ENCODE assay signal across 15 cellular contexts in the genomic region with DNA sequence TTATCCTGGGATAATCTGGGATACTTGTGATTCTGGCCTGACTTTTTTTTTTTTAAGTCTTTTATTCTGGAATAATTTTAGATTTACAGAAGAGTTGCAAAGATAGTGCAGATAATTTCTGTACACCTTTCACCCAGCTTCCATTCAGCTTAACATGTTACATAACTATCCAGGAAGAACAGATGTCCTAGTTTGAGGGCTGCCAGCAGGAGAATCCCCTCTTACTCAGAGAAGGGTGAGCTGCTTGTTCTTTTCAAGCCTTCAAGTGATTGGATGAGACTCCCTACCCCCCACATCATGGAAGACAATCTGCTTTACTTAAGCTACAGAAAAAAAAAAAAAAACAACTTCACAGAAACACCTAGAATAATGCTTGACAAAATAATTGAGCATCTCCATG.
DNase-seq lines count a peak whose midpoint lies in the region; ATAC-seq and TF ChIP-seq lines count a peak whose summit lies in the region.
"Had no signal": no experiment of that assay in that cellular context is flagged by ENCODE, and none has a peak within 500 bp of the region (broad histone marks: within the 10 kb centered on the region; RNA-seq: fewer than 3 reads in every experiment).

No MANE protein-coding gene starts in this region.

- BruUV-seq in PC-3 (replicated peaks; lab: Mats Ljungman, UMichigan) = no TSS peak

- peak; percentile 13 for DNase-seq in DMS 273 (lab: John Stamatoyannopoulos, UW; ENCODE audit: unreplicated experiment)
- no peak for DNase-seq in DMS 273 treated with DMSO at 0.1 percent for 48 hours (lab: John Stamatoyannopoulos, UW)
- DNase-seq in PC-3 = no peak
- peak; percentile 13 to 21 for DNase-seq in cerebellar nuclear complex (lab: John Stamatoyannopoulos, UW)
- peak; percentile 30 for DNase-seq in putamen (ENCODE audit: low spot score)
- no peak for DNase-seq in LoVo (ENCODE audit: low spot score)
- no peak for DNase-seq in COR-L47 (lab: John Stamatoyannopoulos, UW)
- no peak for DNase-seq in right atrium auricular region (ENCODE audit: low spot score)
- DNase-seq: Calu3; CD4-positive, CD25-positive, alpha-beta regulatory T cell; HCEC 1CT; HFFc6 had no signal

- H3K4me3 ChIP-seq in PC-3 (ENCODE audit: low read length) (no peak overlapping the region; the same call in 1 of the 2 replicates), right atrium auricular region (no peak overlapping the region)
- H3K4me3 ChIP-seq: BLaER1 had no signal

- TF ChIP-seq CTCF in PC-3 (conservative IDR thresholded peaks at IDR 0.05; ENCODE audit: low read depth, low read length) (no peak), right atrium auricular region (IDR thresholded peaks at IDR 0.05) (no peak)

- intact Hi-C loops in PC-3 (cut with micrococcal nuclease) = no loop called here

- POLR2A ChIA-PET in PC-3 (lab: Charles Lee; ENCODE audit: unreplicated experiment) = interaction anchor here (0.6 kb wide), 1 partner anchor 77 kb away, joined by 9 read pairs; no protein-coding TSS in a partner anchor

- no peaks in the 10 kb centered on the region for H4K20me1 ChIP-seq in PC-3 (ENCODE audit: low read length)
- H4K20me1 ChIP-seq: BLaER1 had no signal

- CTCF ChIA-PET in PC-3 (lab: Charles Lee) = interaction anchor here (0.6 kb wide), 1 partner anchor 17 kb away, joined by 4 read pairs; no protein-coding TSS in a partner anchor

- H3K36me3 ChIP-seq in PC-3 (ENCODE audit: low read depth, low read length) = no peaks in the 10 kb centered on the region
- no peaks in the 10 kb centered on the region for H3K36me3 ChIP-seq in right atrium auricular region
- H3K36me3 ChIP-seq: BLaER1 had no signal

- H3K27ac ChIP-seq in PC-3 (ENCODE audit: low read length) (peak overlapping the region; percentile 69), right atrium auricular region (no peak overlapping the region)
- H3K27ac ChIP-seq: 22Rv1, BLaER1 had no signal

- H3K9me2 ChIP-seq in PC-3 (replicated peaks; ENCODE audit: low read length) = no peaks in the 10 kb centered on the region

- H3K4me2 ChIP-seq in PC-3 (ENCODE audit: low read length) = peak overlapping the region; percentile 49; the same call in 1 of the 2 replicates
- H3K4me2 ChIP-seq: BLaER1 had no signal

- H3K4me1 ChIP-seq in PC-3 (ENCODE audit: insufficient read depth, low read length) (peaks cover 24% of the 10 kb centered on the region), right atrium auricular region (no peaks in the 10 kb centered on the region)
- H3K4me1 ChIP-seq: BLaER1 had no signal

- H3K9me3 ChIP-seq in PC-3 (ENCODE audit: low read length) (no peaks in the 10 kb centered on the region), right atrium auricular region (no peaks in the 10 kb centered on the region)
- H3K9me3 ChIP-seq: BLaER1 had no signal

- H2AFZ ChIP-seq in PC-3 (ENCODE audit: low read length) = no peak overlapping the region

- H3K79me2 ChIP-seq in PC-3 (ENCODE audit: low read length) = no peaks in the 10 kb centered on the region

- no peaks in the 10 kb centered on the region for H3F3A ChIP-seq in PC-3 (ENCODE audit: low read length, unreplicated experiment)

- H3K9ac ChIP-seq in PC-3 (ENCODE audit: low read length) = no peak overlapping the region
- H3K9ac ChIP-seq: BLaER1 had no signal

- no peaks in the 10 kb centered on the region for H3K27me3 ChIP-seq in PC-3 (ENCODE audit: low read length)
- no peaks in the 10 kb centered on the region for H3K27me3 ChIP-seq in right atrium auricular region
- H3K27me3 ChIP-seq: BLaER1 had no signal

- no peak for ATAC-seq in PC-3
- ATAC-seq: HepG2 had no signal

Comparison
In these comparisons a context has a peak if more than half of its experiments do, and no peak if none do; other contexts are left out.
1. DNase-seq: peak in DMS 273 (single experiment), cerebellar nuclear complex (2 of 2) and putamen (single experiment); none in DMS 273 treated with DMSO at 0.1 percent for 48 hours (single experiment), PC-3 (single experiment), LoVo (single experiment), COR-L47 (single experiment) and right atrium auricular region (single experiment).